Comparison of ENCODE assay signal across 8 cellular contexts in the genomic region with DNA sequence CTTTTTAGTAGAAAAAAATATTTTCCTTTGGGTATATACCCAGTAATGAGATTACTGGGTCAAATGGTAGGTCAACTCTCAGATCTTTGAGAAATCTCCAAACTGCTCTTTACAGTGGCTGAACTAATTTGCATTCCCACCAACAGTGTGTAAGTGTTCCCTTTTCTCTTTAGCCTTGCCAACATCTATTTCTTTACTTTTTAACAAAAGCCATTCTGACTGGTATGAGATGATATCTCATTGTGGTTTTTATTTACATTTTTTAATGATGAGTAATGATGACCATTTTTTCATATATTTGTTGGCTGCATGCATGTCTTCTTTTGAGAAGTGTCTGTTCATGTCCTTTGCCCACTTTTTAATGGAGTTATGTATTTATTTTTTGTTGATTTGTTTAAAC.
A peak's percentile ranks its signal among the peaks of the same experiment; 100 is the strongest.
DNase-seq lines count a peak whose midpoint lies in the region; TF ChIP-seq lines count a peak whose summit lies in the region.
"Not testable (repeated sequence)": the region's sequence is repeated elsewhere in the genome, so short reads cannot be mapped to it uniquely, and the experiment has no call there.

No MANE protein-coding gene starts in this region.

- not testable (repeated sequence) for TF ChIP-seq CTCF in astrocyte of the cerebellum (IDR thresholded peaks at IDR 0.05; ENCODE audit: low read depth, low read length, missing control alignments); epithelial cell of esophagus (IDR thresholded peaks at IDR 0.05; ENCODE audit: insufficient read depth, low read depth, low read length, missing control alignments)

- in situ Hi-C loops in astrocyte of the cerebellum (cut with HindIII; ENCODE audit: low sequenced_read_pairs): not testable (repeated sequence)

- DNase-seq in A172 (ENCODE audit: low spot score) (peak; percentile 40), EL (peak; percentile 59), HT1080 (ENCODE audit: low read depth) (peak; percentile 49), RPMI7951 (ENCODE audit: low read depth) (peak; percentile 48), astrocyte of the cerebellum (ENCODE audit: low read depth) (peak; percentile 4), epithelial cell of esophagus (ENCODE audit: low read depth) (peak; percentile 43), fibroblast of the conjunctiva (ENCODE audit: low read depth) (peak; percentile 12), myocyte (ENCODE audit: low read depth) (peak; percentile 19)

- H3K4me3 ChIP-seq in astrocyte of the cerebellum (ENCODE audit: low read depth, low read length); epithelial cell of esophagus (ENCODE audit: low read length): not testable (repeated sequence)

Comparison
In these comparisons a context has a peak if more than half of its experiments do, and no peak if none do; other contexts are left out.
1. DNase-seq: peak in every context shown above with its lines; median percentile 59 in EL; 49 in HT1080; 48 in RPMI7951; 43 in epithelial cell of esophagus; 40 in A172; 19 in myocyte; 12 in fibroblast of the conjunctiva; 4 in astrocyte of the cerebellum.